In genomic region chr14:20684662-20685456, GRCh38 we compare ENCODE assay signal across 7 cellular contexts. TPM values are rescaled to one million over a fixed set of nuclear protein-coding genes. Genes with fewer than 3 reads are reported as not detected.
DNase-seq lines count a peak whose midpoint lies in the region; ATAC-seq and TF ChIP-seq lines count a peak whose summit lies in the region.

No MANE protein-coding gene starts in this region.

- no peak overlapping the region for H3K27ac Mint-ChIP-seq in activated T-helper 17 cell treated with anti-CD3 and anti-CD28 coated beads, Interleukin-2, amount 50 U/mL, for 72 hours
- H3K27ac Mint-ChIP-seq in effector memory CD8-positive, alpha-beta T cell: no peak overlapping the region

- H3K27ac ChIP-seq in Peyer's patch: peak overlapping the region; percentile 95 to 99 (median 98)

- no peaks in the 10 kb centered on the region for H3K9me3 Mint-ChIP-seq in activated T-helper 17 cell treated with anti-CD3 and anti-CD28 coated beads, Interleukin-2, amount 50 U/mL, for 72 hours
- no peaks in the 10 kb centered on the region for H3K9me3 Mint-ChIP-seq in effector memory CD8-positive, alpha-beta T cell

- no peaks in the 10 kb centered on the region for H3K27me3 Mint-ChIP-seq in activated T-helper 17 cell treated with anti-CD3 and anti-CD28 coated beads, Interleukin-2, amount 50 U/mL, for 72 hours
- no peaks in the 10 kb centered on the region for H3K27me3 Mint-ChIP-seq in effector memory CD8-positive, alpha-beta T cell

- H3K4me3 ChIP-seq in GM12864 (ENCODE audit: low read depth, low read length) (peak overlapping the region; percentile 82), Peyer's patch (peak overlapping the region; percentile 58 to 79 (median 68)), fibroblast of pulmonary artery (replicated peaks; ENCODE audit: low read depth, low read length) (peak overlapping the region; percentile 83)

- TF ChIP-seq CTCF in GM12864 (IDR thresholded peaks at IDR 0.05; ENCODE audit: low read depth, low read length, missing control alignments) (no peak), Peyer's patch (IDR thresholded peaks at IDR 0.05) (no peak), fibroblast of pulmonary artery (IDR thresholded peaks at IDR 0.05; ENCODE audit: low read length, missing control alignments) (no peak), omental fat pad (IDR thresholded peaks at IDR 0.05) (no peak)

- H3K27me3 ChIP-seq in Peyer's patch: no peaks in the 10 kb centered on the region

- H3K36me3 ChIP-seq in Peyer's patch: no peaks in the 10 kb centered on the region

- no peaks in the 10 kb centered on the region for H3K36me3 Mint-ChIP-seq in activated T-helper 17 cell treated with anti-CD3 and anti-CD28 coated beads, Interleukin-2, amount 50 U/mL, for 72 hours (ENCODE audit: low read depth)
- no peaks in the 10 kb centered on the region for H3K36me3 Mint-ChIP-seq in effector memory CD8-positive, alpha-beta T cell (ENCODE audit: insufficient read depth)

- peaks cover 3 to 43% (median 8%) of the 10 kb centered on the region in 4 donors for H3K4me1 ChIP-seq in Peyer's patch

- no peaks in the 10 kb centered on the region for H3K9me3 ChIP-seq in Peyer's patch

- DNase-seq in GM12864 (ENCODE audit: low read depth): no peak
- DNase-seq in Peyer's patch: peak in 2 of 3 donors; percentile 66 to 67
- peak; percentile 67 for DNase-seq in fibroblast of pulmonary artery (ENCODE audit: low read depth)
- DNase-seq in omental fat pad (ENCODE audit: low spot score): no peak
- DNase-seq in DMS53 treated with DMSO at 0.1 percent for 48 hours (lab: John Stamatoyannopoulos, UW; ENCODE audit: unreplicated experiment): no peak
- DNase-seq in effector memory CD8-positive, alpha-beta T cell: no peak

- H3K4me1 Mint-ChIP-seq in activated T-helper 17 cell treated with anti-CD3 and anti-CD28 coated beads, Interleukin-2, amount 50 U/mL, for 72 hours: peaks cover 24% of the 10 kb centered on the region
- peaks cover 0 to 21% of the 10 kb centered on the region in 2 donors for H3K4me1 Mint-ChIP-seq in effector memory CD8-positive, alpha-beta T cell (ENCODE audit: low read depth in 2 of 2)

- ATAC-seq in omental fat pad (ENCODE audit: low FRiP score): peak; percentile 19
- no peak for ATAC-seq in activated T-helper 17 cell treated with anti-CD3 and anti-CD28 coated beads, Interleukin-2, amount 50 U/mL, for 72 hours (replicated peaks)
- no peak for ATAC-seq in effector memory CD8-positive, alpha-beta T cell (replicated peaks)

- no peak for TF ChIP-seq POLR2A in Peyer's patch (IDR thresholded peaks at IDR 0.05)

- H3K4me3 Mint-ChIP-seq in activated T-helper 17 cell treated with anti-CD3 and anti-CD28 coated beads, Interleukin-2, amount 50 U/mL, for 72 hours: no peak overlapping the region
- H3K4me3 Mint-ChIP-seq in effector memory CD8-positive, alpha-beta T cell: no peak overlapping the region

RNA-seq across cellular contexts. Expression of gene RNASE4, which starts 0.5 kb away (rescaled TPM):
- 10 to 100 TPM in 3 of 4 donors, 1 to 10 TPM in 1; 5.8 to 51.7 (median 33.6) TPM for total RNA-seq in Peyer's patch
- total RNA-seq in omental fat pad: 100 to 1,000 TPM; 115 to 280 (median 181) TPM
- total RNA-seq in activated T-helper 17 cell treated with anti-CD3 and anti-CD28 coated beads, Interleukin-2, amount 50 U/mL, for 72 hours: 1 to 10 TPM; 1.0 to 6.1 TPM

RNA-seq across cellular contexts. Expression of gene ANG, which starts 3.7 kb away (rescaled TPM):
- total RNA-seq in Peyer's patch (10 to 100 TPM; 19.6 to 22.3 (median 20.0) TPM), omental fat pad (100 to 1,000 TPM in 1 of 4 donors, 10 to 100 TPM in 3; 24.4 to 114 (median 45.6) TPM)
- total RNA-seq in activated T-helper 17 cell treated with anti-CD3 and anti-CD28 coated beads, Interleukin-2, amount 50 U/mL, for 72 hours: 10 to 100 TPM in 1 of 2 donors, 1 to 10 TPM in 1; 3.6 to 11.1 TPM

RNA-seq across cellular contexts. Expression of gene OR6S1, which starts 43.4 kb away (rescaled TPM):
- not detected for total RNA-seq in Peyer's patch
- not detected for total RNA-seq in omental fat pad
- total RNA-seq in activated T-helper 17 cell treated with anti-CD3 and anti-CD28 coated beads, Interleukin-2, amount 50 U/mL, for 72 hours: not detected

Comparison
In these comparisons a context has a peak if more than half of its experiments do, and no peak if none do; other contexts are left out.
1. DNase-seq: peak in Peyer's patch (2 of 3) and fibroblast of pulmonary artery (single experiment); none in GM12864 (single experiment), omental fat pad (single experiment), DMS53 treated with DMSO at 0.1 percent for 48 hours (single experiment) and effector memory CD8-positive, alpha-beta T cell (0 of 3).
2. Peak in every context shown above with its lines, with median percentiles within 50 percentile points of each other: H3K4me3 ChIP-seq.